In the genomic region with DNA sequence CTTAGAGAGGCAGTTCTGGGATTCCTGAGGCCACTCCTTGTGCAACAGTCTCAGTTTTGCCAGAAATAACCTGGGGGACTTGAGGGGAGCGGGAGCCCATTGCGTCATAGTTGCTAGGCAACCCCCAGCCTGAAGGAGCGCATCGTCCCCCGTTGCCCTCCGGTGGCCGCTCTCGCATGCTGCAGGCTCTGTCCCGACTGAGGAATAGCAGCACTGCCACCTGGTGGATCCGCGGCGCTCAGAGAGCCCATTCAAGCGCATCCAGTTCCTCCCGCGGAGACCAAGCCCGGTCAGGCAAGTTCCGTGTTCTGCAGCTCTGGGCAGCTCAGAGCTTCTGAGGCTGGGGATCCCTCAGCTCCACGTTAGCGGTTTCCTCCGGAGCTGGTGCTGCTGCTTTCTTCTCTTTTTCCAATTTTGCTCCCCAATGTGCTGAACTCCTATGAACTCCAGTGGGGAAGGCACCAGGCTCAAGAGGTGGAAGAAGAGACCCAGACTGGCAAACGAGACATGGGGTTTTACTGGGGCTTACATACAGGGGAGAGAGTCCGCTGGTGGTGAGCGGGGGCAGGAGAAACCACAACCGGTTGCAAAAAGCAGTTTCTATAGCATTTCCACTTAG, we compare ENCODE assay signal across 8 cellular contexts. TPM values are rescaled to one million over a fixed set of nuclear protein-coding genes. Genes with fewer than 3 reads are reported as not detected.
DNase-seq lines count a peak whose midpoint lies in the region; ATAC-seq and TF ChIP-seq lines count a peak whose summit lies in the region.

No MANE protein-coding gene starts in this region.

- H3K4me3 ChIP-seq in prostate gland, result no peak overlapping the region
- no peak overlapping the region for H3K4me3 ChIP-seq in aorta (ENCODE audit: low read length in 2 of 2)

- H3K4me1 ChIP-seq in prostate gland (replicated peaks) (peaks cover 4% of the 10 kb centered on the region), aorta (ENCODE audit: control insufficient read depth in 1 of 2, insufficient read depth in 2 of 2, low read length in 2 of 2) (no peaks in the 10 kb centered on the region)

- H3K9me3 ChIP-seq in prostate gland (no peaks in the 10 kb centered on the region), aorta (ENCODE audit: control insufficient read depth, low read length) (no peaks in the 10 kb centered on the region)

- H3K27me3 ChIP-seq in prostate gland (replicated peaks; ENCODE audit: insufficient read depth) (no peaks in the 10 kb centered on the region), aorta (ENCODE audit: control insufficient read depth in 1 of 2, insufficient read depth in 2 of 2, low read length in 1 of 2) (no peaks in the 10 kb centered on the region)

- intact Hi-C loops in Right ventricle myocardium superior (cut with DNase I) (loop anchor here (5.0 kb wide), 2 partner anchors 80 to 100 kb away; a partner anchor contains a TSS), prostate gland (cut with DNase I) (loop anchor here (1.0 to 5.0 kb wide), 2 partner anchors 45 to 100 kb away; no protein-coding TSS in a partner anchor), aorta (cut with DNase I) (loop anchor here (1.0 to 5.0 kb wide), 5 partner anchors 45 to 255 kb away; a partner anchor contains a TSS)

- WGBS in prostate gland, result 12% methylated on average over 20 of the region's 24 CpGs
- WGBS in aorta, 2 donors, result 9 to 11% methylated on average over 24 of the region's 24 CpGs

- H3K27ac ChIP-seq in prostate gland, result no peak overlapping the region
- H3K27ac ChIP-seq in aorta (ENCODE audit: low read depth in 1 of 2, low read length in 2 of 2), result no peak overlapping the region

- DNase-seq in NCI-H1417 treated with DMSO at 0.1 percent for 48 hours (lab: John Stamatoyannopoulos, UW) (peak; percentile 28), SKM-1 (lab: John Stamatoyannopoulos, UW; ENCODE audit: unreplicated experiment) (peak; percentile 97), Right ventricle myocardium superior (peak; percentile 99), prostate gland (ENCODE audit: low spot score) (peak; percentile 96), aorta (peak; percentile 97 to 99)
- peak; percentile 84 to 89 for DNase-seq in activated naive CD4-positive, alpha-beta T cell treated with anti-CD3 and anti-CD28 coated beads, Interleukin-2, amount 50 U/mL, for 72 hours (ENCODE audit: low spot score in 2 of 2)

- ATAC-seq in GM18498 (IDR thresholded peaks at IDR 0.05; ENCODE audit: unreplicated experiment), result peak; percentile 97
- ATAC-seq in HG02840 (IDR thresholded peaks at IDR 0.05; ENCODE audit: low FRiP score, unreplicated experiment), result peak; percentile 97
- peak; percentile 99 for ATAC-seq in activated naive CD4-positive, alpha-beta T cell treated with anti-CD3 and anti-CD28 coated beads, Interleukin-2, amount 50 U/mL, for 72 hours
- ATAC-seq in Right ventricle myocardium superior (ENCODE audit: poor library complexity), result peak; percentile 68
- ATAC-seq in aorta (ENCODE audit: low FRiP score), result peak; percentile 95

- H3K27ac Mint-ChIP-seq in activated naive CD4-positive, alpha-beta T cell treated with anti-CD3 and anti-CD28 coated beads, Interleukin-2, amount 50 U/mL, for 72 hours, result no peak overlapping the region

- TF ChIP-seq POLR2A in prostate gland (IDR thresholded peaks at IDR 0.05), result no peak

- no peaks in the 10 kb centered on the region for H3K36me3 ChIP-seq in prostate gland
- no peaks in the 10 kb centered on the region for H3K36me3 ChIP-seq in aorta (ENCODE audit: control insufficient read depth in 1 of 2, insufficient read depth in 2 of 2, low read length in 1 of 2)

- H3K9me3 Mint-ChIP-seq in activated naive CD4-positive, alpha-beta T cell treated with anti-CD3 and anti-CD28 coated beads, Interleukin-2, amount 50 U/mL, for 72 hours, result no peaks in the 10 kb centered on the region

- peak; percentile 90 to 100 (median 96) for TF ChIP-seq CTCF in prostate gland (IDR thresholded peaks at IDR 0.05)

- no peaks in the 10 kb centered on the region for H3K36me3 Mint-ChIP-seq in activated naive CD4-positive, alpha-beta T cell treated with anti-CD3 and anti-CD28 coated beads, Interleukin-2, amount 50 U/mL, for 72 hours

RNA-seq across cellular contexts. Expression of a gene that starts 15.1 kb away (rescaled TPM):
- total RNA-seq in activated naive CD4-positive, alpha-beta T cell treated with anti-CD3 and anti-CD28 coated beads, Interleukin-2, amount 50 U/mL, for 72 hours, result not detected
- 503 TPM for total RNA-seq in Right ventricle myocardium superior
- 10 to 100 TPM in 1 of 2 donors, 1 to 10 TPM in 1; 7.6 to 44.6 TPM for total RNA-seq in prostate gland
- 1 to 10 TPM; 2.0 to 5.4 TPM for total RNA-seq in aorta
- 1 to 10 TPM; 2.9 to 3.0 TPM for polyA plus RNA-seq in aorta

RNA-seq across cellular contexts. Expression of a gene that starts 44.9 kb away (rescaled TPM):
- 10 to 100 TPM; 28.5 to 53.0 TPM for total RNA-seq in activated naive CD4-positive, alpha-beta T cell treated with anti-CD3 and anti-CD28 coated beads, Interleukin-2, amount 50 U/mL, for 72 hours
- total RNA-seq in Right ventricle myocardium superior, result 15.6 TPM
- 10 to 100 TPM; 18.3 to 60.3 TPM for total RNA-seq in prostate gland
- 10 to 100 TPM; 18.5 to 29.9 TPM for total RNA-seq in aorta
- 10 to 100 TPM in 1 of 2 donors, 1 to 10 TPM in 1; 6.1 to 58.2 TPM for polyA plus RNA-seq in aorta

Comparison
In these comparisons a context has a peak if more than half of its experiments do, and no peak if none do; other contexts are left out.
1. DNase-seq: peak in every context shown above with its lines; median percentile 99 in Right ventricle myocardium superior; 98 in aorta; 97 in SKM-1; 96 in prostate gland; 86 in activated naive CD4-positive, alpha-beta T cell treated with anti-CD3 and anti-CD28 coated beads, Interleukin-2, amount 50 U/mL, for 72 hours; 28 in NCI-H1417 treated with DMSO at 0.1 percent for 48 hours.
2. RNA of a gene that starts 15.1 kb away (total RNA-seq): 503 TPM in Right ventricle myocardium superior (single experiment); 7.6 to 44.6 TPM in prostate gland, 2.0 to 5.4 TPM in aorta and not detected in activated naive CD4-positive, alpha-beta T cell treated with anti-CD3 and anti-CD28 coated beads, Interleukin-2, amount 50 U/mL, for 72 hours; every median in the first group is over 10 times any median in the second.
3. Peak in every context shown above with its lines, with median percentiles within 50 percentile points of each other: ATAC-seq.